In the genomic region with DNA sequence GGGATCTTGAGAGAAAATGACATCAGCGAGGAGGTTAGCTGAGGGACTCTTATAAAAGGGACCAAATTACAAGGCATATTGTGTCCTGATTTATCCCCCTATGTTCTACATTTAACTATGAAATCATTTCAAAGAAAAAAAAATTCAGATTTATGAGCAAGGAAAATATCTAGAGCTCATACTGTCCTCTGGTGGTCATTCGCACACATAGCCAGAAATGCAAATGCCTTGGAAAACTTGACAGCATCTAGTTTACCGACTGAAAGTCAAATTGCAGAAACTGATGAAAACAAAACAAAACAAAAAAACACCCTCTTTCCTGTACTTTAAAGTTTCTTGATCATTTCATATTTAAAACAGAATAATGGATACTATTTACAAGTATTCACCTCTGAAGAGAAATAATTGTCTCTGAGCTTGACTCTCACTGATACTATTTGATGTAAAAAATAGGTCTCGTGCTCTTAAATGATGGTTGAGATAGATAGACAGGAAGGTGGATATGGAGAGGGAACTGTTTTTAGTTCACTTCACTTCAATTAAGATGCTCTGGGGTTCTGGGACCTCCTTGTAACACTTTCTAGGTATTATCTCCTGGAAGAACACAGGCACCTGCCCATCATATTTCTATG, we compare ENCODE assay signal across 8 cellular contexts.
A peak's percentile ranks its signal among the peaks of the same experiment; 100 is the strongest.
DNase-seq lines count a peak whose midpoint lies in the region; ATAC-seq, FAIRE-seq and TF ChIP-seq lines count a peak whose summit lies in the region.

No MANE protein-coding gene starts in this region.

- H3K27me3 ChIP-seq in HL-60 (ENCODE audit: insufficient read depth, poor library complexity, severe bottlenecking) = no peaks in the 10 kb centered on the region
- H3K27me3 ChIP-seq in SJCRH30 = 0 out of 2 replicates have a peak, but pooled peaks cover 4% of the 10 kb centered on the region
- no peaks in the 10 kb centered on the region for H3K27me3 ChIP-seq in keratinocyte (ENCODE audit: control insufficient read depth, extremely low read depth, insufficient read depth, low read length)

- no peak for ATAC-seq in HG02759 (IDR thresholded peaks at IDR 0.05; ENCODE audit: unreplicated experiment)

- FAIRE-seq in keratinocyte (lab: Jason Lieb, UNC) = no peak

- dilution Hi-C loops in keratinocyte (cut with MboI; ENCODE audit: extremely low pct_ligation_motif_present, low sequenced_read_pairs) = no loop called here

- H3K27ac ChIP-seq in HL-60 (replicated peaks) (no peak overlapping the region), SJCRH30 (peak overlapping the region; percentile 19; the same call in 1 of the 2 replicates), keratinocyte (ENCODE audit: control insufficient read depth, insufficient read depth, low read length) (no peak overlapping the region)

- H3K36me3 ChIP-seq in SJCRH30 = no peaks in the 10 kb centered on the region
- no peaks in the 10 kb centered on the region for H3K36me3 ChIP-seq in keratinocyte (ENCODE audit: control insufficient read depth in 2 of 2, extremely low read depth in 1 of 2, insufficient read depth in 2 of 2, low read length in 2 of 2)

- DNase-seq in AG09319 (ENCODE audit: extremely low read depth, low read depth) (no peak), HL-60 (ENCODE audit: low read depth in 1 of 2, low spot score in 1 of 2) (no peak), SJCRH30 (peak in 1 of 2 experiments; percentile 69), keratinocyte (ENCODE audit: low read depth, low spot score) (no peak), NOMO-1 treated with DMSO at 0.1 percent for 48 hours (lab: John Stamatoyannopoulos, UW; ENCODE audit: unreplicated experiment) (no peak), NCI-H226 (no peak)
- DNase-seq in activated CD4-positive, alpha-beta T cell treated with anti-CD3 and anti-CD28 coated beads, Interleukin-2, amount 50 U/mL, for 4 hours = no peak

- no peaks in the 10 kb centered on the region for H3K79me2 ChIP-seq in keratinocyte (ENCODE audit: control insufficient read depth, insufficient read depth, low read length)

- H3K4me3 ChIP-seq in HL-60 (replicated peaks; ENCODE audit: insufficient read depth, low read length) (no peak overlapping the region), SJCRH30 (no peak overlapping the region), keratinocyte (ENCODE audit: control insufficient read depth in 2 of 3, extremely low read depth in 1 of 3, insufficient read depth in 2 of 3, low read depth in 1 of 3, low read length in 3 of 3) (no peak overlapping the region)

- H4K20me1 ChIP-seq in keratinocyte (ENCODE audit: control insufficient read depth, extremely low read depth, insufficient read depth, low read length) = no peaks in the 10 kb centered on the region

- no peak overlapping the region for H2AFZ ChIP-seq in keratinocyte (ENCODE audit: control insufficient read depth, low read length)

- TF ChIP-seq CTCF in AG09319 (IDR thresholded peaks at IDR 0.05; ENCODE audit: low read depth, low read length) (peak; percentile 54), HL-60 (IDR thresholded peaks at IDR 0.05; ENCODE audit: insufficient read depth, low read length) (peak; percentile 75), keratinocyte (optimal IDR thresholded peaks at IDR 0.05 in 1 of 3, IDR thresholded peaks at IDR 0.05 in 1 of 3, conservative IDR thresholded peaks at IDR 0.05 in 1 of 3; ENCODE audit: extremely low read depth in 1 of 3, insufficient read depth in 2 of 3, low read length in 3 of 3) (peak; percentile 44 to 79 (median 56))

- H3K9ac ChIP-seq in keratinocyte (ENCODE audit: control insufficient read depth, extremely low read depth, insufficient read depth, low read length) = no peak overlapping the region

- H3K9me1 ChIP-seq in keratinocyte (ENCODE audit: control insufficient read depth, extremely low read depth, insufficient read depth, low read length) = no peaks in the 10 kb centered on the region

- H3K9me3 ChIP-seq in SJCRH30 (replicated peaks) (peaks cover under 1% of the 10 kb centered on the region), keratinocyte (ENCODE audit: control insufficient read depth, low read depth, low read length) (no peaks in the 10 kb centered on the region)

- H3K4me1 ChIP-seq in SJCRH30 (peaks cover 8% of the 10 kb centered on the region), keratinocyte (ENCODE audit: control insufficient read depth, extremely low read depth, insufficient read depth, low read length) (no peaks in the 10 kb centered on the region)

- H3K4me2 ChIP-seq in keratinocyte (ENCODE audit: control insufficient read depth, extremely low read depth, insufficient read depth, low read depth, low read length) = no peak overlapping the region
